ENCODE assay signal across 9 cellular contexts in the genomic region with DNA sequence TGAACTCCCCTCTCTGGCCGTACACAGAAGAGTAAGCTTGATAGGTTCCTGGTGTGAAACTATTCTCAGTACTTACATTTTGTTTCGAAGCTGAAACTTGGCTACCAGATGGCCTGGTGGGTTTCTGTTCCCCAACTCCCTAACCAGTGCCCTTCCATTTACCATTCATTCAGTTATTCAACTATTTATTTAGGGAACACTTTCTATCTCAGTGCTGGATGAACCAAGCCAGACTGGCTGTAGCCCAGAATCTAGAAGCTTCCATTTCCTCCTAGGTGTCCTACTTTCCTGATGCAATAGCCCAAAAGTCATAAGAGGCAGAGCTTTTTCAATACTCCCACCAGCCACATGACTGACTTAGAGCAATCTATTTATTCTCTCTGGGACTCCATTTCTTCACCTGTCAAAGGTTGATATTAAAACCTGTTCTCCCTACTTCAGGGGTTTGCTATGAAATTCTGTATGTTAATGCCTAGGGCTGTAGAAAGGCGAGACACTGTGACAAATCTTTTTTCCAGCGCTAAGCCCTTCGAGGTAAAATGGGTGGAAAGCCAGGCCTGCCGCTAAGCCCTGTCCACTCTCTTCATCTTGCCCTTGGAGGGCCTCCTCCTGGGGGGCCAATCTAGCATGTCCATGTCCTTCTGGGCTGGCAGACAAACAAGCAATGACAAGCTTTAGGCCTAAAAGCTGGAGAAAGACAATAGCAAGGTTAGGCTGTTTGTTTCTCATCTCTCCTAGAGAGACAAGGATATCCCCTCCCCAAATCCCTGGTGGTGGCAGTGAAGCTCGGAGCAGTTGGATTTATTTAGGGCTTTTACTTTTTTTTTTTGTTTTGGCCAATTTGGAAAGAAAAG. TPM values are rescaled to one million over a fixed set of nuclear protein-coding genes. Genes with fewer than 3 reads are reported as not detected.
A peak's percentile ranks its signal among the peaks of the same experiment; 100 is the strongest.
DNase-seq lines count a peak whose midpoint lies in the region; ATAC-seq and TF ChIP-seq lines count a peak whose summit lies in the region.
"Had no signal": no experiment of that assay in that cellular context is flagged by ENCODE, and none has a peak within 500 bp of the region (broad histone marks: within the 10 kb centered on the region; RNA-seq: fewer than 3 reads in every experiment).

No MANE protein-coding gene starts in this region.

- H3K27me3 Mint-ChIP-seq in activated T-helper 2 cell treated with anti-CD3 and anti-CD28 coated beads, Interferon-gamma antibody, Interleukin-2, Interleukin-4, amounts not matched to agents 10 μg/mL and 5 μg/mL and 100 μg/mL, durations not matched to agents 14 hours and 24 hours and 36 hours (ENCODE audit: low read depth) = no peaks in the 10 kb centered on the region
- H3K27me3 Mint-ChIP-seq in naive thymus-derived CD4-positive, alpha-beta T cell = no peaks in the 10 kb centered on the region

- intact Hi-C loops in activated T-helper 2 cell treated with anti-CD3 and anti-CD28 coated beads, Interferon-gamma antibody, Interleukin-2, Interleukin-4, amounts not matched to agents 10 μg/mL and 5 μg/mL and 100 μg/mL, durations not matched to agents 14 hours and 24 hours and 36 hours (cut with micrococcal nuclease) = no loop called here
- intact Hi-C loops in naive thymus-derived CD4-positive, alpha-beta T cell (cut with micrococcal nuclease) = loop anchor here in 1 of 2 donors (10.0 kb wide), 1 partner anchor 578 kb away; a partner anchor contains a TSS

- H3K4me1 ChIP-seq in naive thymus-derived CD4-positive, alpha-beta T cell (ENCODE audit: control insufficient read depth in 2 of 2, insufficient read depth in 2 of 2, low read length in 2 of 2) = peaks cover 53 to 72% of the 10 kb centered on the region in 2 donors

- H3K27me3 ChIP-seq in AG04450 (ENCODE audit: control insufficient read depth, insufficient read depth, low read length) = no peaks in the 10 kb centered on the region
- no peaks in the 10 kb centered on the region for H3K27me3 ChIP-seq in naive thymus-derived CD4-positive, alpha-beta T cell (ENCODE audit: control insufficient read depth in 2 of 2, insufficient read depth in 2 of 2, low read length in 2 of 2)
- H3K27me3 ChIP-seq: neutrophil had no signal

- peaks cover 76% of the 10 kb centered on the region for H3K4me1 Mint-ChIP-seq in activated T-helper 2 cell treated with anti-CD3 and anti-CD28 coated beads, Interferon-gamma antibody, Interleukin-2, Interleukin-4, amounts not matched to agents 10 μg/mL and 5 μg/mL and 100 μg/mL, durations not matched to agents 14 hours and 24 hours and 36 hours (ENCODE audit: low read depth)
- peaks cover 50 to 88% (median 79%) of the 10 kb centered on the region in 7 donors for H3K4me1 Mint-ChIP-seq in naive thymus-derived CD4-positive, alpha-beta T cell

- H3K27ac Mint-ChIP-seq in activated T-helper 2 cell treated with anti-CD3 and anti-CD28 coated beads, Interferon-gamma antibody, Interleukin-2, Interleukin-4, amounts not matched to agents 10 μg/mL and 5 μg/mL and 100 μg/mL, durations not matched to agents 14 hours and 24 hours and 36 hours = peak overlapping the region; percentile 69
- peak overlapping the region; percentile 74 to 100 (median 99) for H3K27ac Mint-ChIP-seq in naive thymus-derived CD4-positive, alpha-beta T cell

- no peak overlapping the region for H3K4me3 ChIP-seq in AG04450 (ENCODE audit: low read depth, low read length)
- H3K4me3 ChIP-seq in naive thymus-derived CD4-positive, alpha-beta T cell (ENCODE audit: low read length) = no peak overlapping the region

- H3K36me3 Mint-ChIP-seq in activated T-helper 2 cell treated with anti-CD3 and anti-CD28 coated beads, Interferon-gamma antibody, Interleukin-2, Interleukin-4, amounts not matched to agents 10 μg/mL and 5 μg/mL and 100 μg/mL, durations not matched to agents 14 hours and 24 hours and 36 hours (ENCODE audit: low read depth) = no peaks in the 10 kb centered on the region
- H3K36me3 Mint-ChIP-seq in naive thymus-derived CD4-positive, alpha-beta T cell = peaks cover 0 to 3% (median 0%) of the 10 kb centered on the region in 5 donors

- DNase-seq in AG04450 (ENCODE audit: low read depth, low spot score) = no peak
- DNase-seq in activated T-helper 2 cell treated with anti-CD3 and anti-CD28 coated beads, Interferon-gamma antibody, Interleukin-2, Interleukin-4, amounts not matched to agents 10 μg/mL and 5 μg/mL and 100 μg/mL, durations not matched to agents 14 hours and 24 hours and 36 hours (ENCODE audit: low spot score) = no peak
- DNase-seq in naive thymus-derived CD4-positive, alpha-beta T cell = no peak
- DNase-seq in iPS-NIHi7 (ENCODE audit: extremely low spot score) = no peak

- H3K36me3 ChIP-seq in naive thymus-derived CD4-positive, alpha-beta T cell (ENCODE audit: control insufficient read depth in 2 of 3, insufficient read depth in 3 of 3, low read length in 3 of 3) = no peaks in the 10 kb centered on the region
- H3K36me3 ChIP-seq: neutrophil had no signal

- ATAC-seq in GM19438 (IDR thresholded peaks at IDR 0.05; ENCODE audit: low read depth, unreplicated experiment) (peak; percentile 23), GM18867 (IDR thresholded peaks at IDR 0.05; ENCODE audit: unreplicated experiment) (no peak), GM19324 (IDR thresholded peaks at IDR 0.05; ENCODE audit: low FRiP score, unreplicated experiment) (no peak), HG03565 (IDR thresholded peaks at IDR 0.05; ENCODE audit: unreplicated experiment) (no peak)
- ATAC-seq in naive thymus-derived CD4-positive, alpha-beta T cell = no peak

- POLR2A ChIA-PET in AG04450 (lab: Yijun Ruan, JAX) = interaction anchor here (2.1 kb wide), 1 partner anchor 9 kb away, joined by 6 read pairs; no protein-coding TSS in a partner anchor
- POLR2A ChIA-PET in naive thymus-derived CD4-positive, alpha-beta T cell (lab: Charles Lee) = interaction anchor here (0.6 to 12.3 kb wide), 9 partner anchors 6 to 114 kb away, joined by 3 to 240 read pairs (median 3); a partner anchor contains a TSS

- H3K4me3 Mint-ChIP-seq in activated T-helper 2 cell treated with anti-CD3 and anti-CD28 coated beads, Interferon-gamma antibody, Interleukin-2, Interleukin-4, amounts not matched to agents 10 μg/mL and 5 μg/mL and 100 μg/mL, durations not matched to agents 14 hours and 24 hours and 36 hours (ENCODE audit: low read depth) = peak overlapping the region; percentile 37
- peak overlapping the region; percentile 38 to 97 (median 79) for H3K4me3 Mint-ChIP-seq in naive thymus-derived CD4-positive, alpha-beta T cell

- H3K9me3 ChIP-seq in AG04450 (ENCODE audit: control insufficient read depth, insufficient read depth, low read length) = no peaks in the 10 kb centered on the region; the same call in 1 of the 2 replicates
- no peaks in the 10 kb centered on the region for H3K9me3 ChIP-seq in naive thymus-derived CD4-positive, alpha-beta T cell (ENCODE audit: control insufficient read depth in 2 of 3, low read length in 3 of 3)
- H3K9me3 ChIP-seq: neutrophil had no signal

- H3K9me3 Mint-ChIP-seq in activated T-helper 2 cell treated with anti-CD3 and anti-CD28 coated beads, Interferon-gamma antibody, Interleukin-2, Interleukin-4, amounts not matched to agents 10 μg/mL and 5 μg/mL and 100 μg/mL, durations not matched to agents 14 hours and 24 hours and 36 hours = no peaks in the 10 kb centered on the region
- peaks cover 0 to 3% (median 0%) of the 10 kb centered on the region in 11 donors for H3K9me3 Mint-ChIP-seq in naive thymus-derived CD4-positive, alpha-beta T cell

- CTCF ChIA-PET in AG04450 (lab: Charles Lee) = interaction anchor here (1.2 to 1.9 kb wide), 5 partner anchors 16 to 279 kb away, joined by 3 to 9 read pairs (median 3); no protein-coding TSS in a partner anchor
- CTCF ChIA-PET in naive thymus-derived CD4-positive, alpha-beta T cell (lab: Charles Lee) = interaction anchor here (1.3 to 1.7 kb wide), 2 partner anchors 8 to 83 kb away, joined by 4 to 5 read pairs; a partner anchor contains a TSS

- H3K27ac ChIP-seq in AG04450 (ENCODE audit: low read depth, low read length) = peak overlapping the region; percentile 99
- peak overlapping the region; percentile 80 for H3K27ac ChIP-seq in naive thymus-derived CD4-positive, alpha-beta T cell (ENCODE audit: low read depth, low read length)
- H3K27ac ChIP-seq: neutrophil had no signal

- no peak for TF ChIP-seq CTCF in AG04450 (IDR thresholded peaks at IDR 0.05; ENCODE audit: low read depth, low read length)

RNA-seq across cellular contexts. Expression of a gene that starts 8.2 kb away (rescaled TPM):
- polyA plus RNA-seq in AG04450 (2011; rRNA removed) = 17.1 and 21.8 TPM in 2 replicates
- 19.4 and 19.6 TPM in 2 replicates for polyA minus RNA-seq in AG04450 (2011; rRNA and poly(A)+ RNA removed)
- total RNA-seq in activated T-helper 2 cell treated with anti-CD3 and anti-CD28 coated beads, Interferon-gamma antibody, Interleukin-2, Interleukin-4, amounts not matched to agents 10 μg/mL and 5 μg/mL and 100 μg/mL, durations not matched to agents 14 hours and 24 hours and 36 hours = 34.8 and 35.8 TPM in 2 replicates
- 10 to 100 TPM; 30.2 to 45.2 (median 34.6) TPM for total RNA-seq in naive thymus-derived CD4-positive, alpha-beta T cell
- polyA plus RNA-seq in naive thymus-derived CD4-positive, alpha-beta T cell = 1 to 10 TPM; 3.5 to 3.8 TPM
